1 cellular context compared by ENCODE assay signal in the genomic region with DNA sequence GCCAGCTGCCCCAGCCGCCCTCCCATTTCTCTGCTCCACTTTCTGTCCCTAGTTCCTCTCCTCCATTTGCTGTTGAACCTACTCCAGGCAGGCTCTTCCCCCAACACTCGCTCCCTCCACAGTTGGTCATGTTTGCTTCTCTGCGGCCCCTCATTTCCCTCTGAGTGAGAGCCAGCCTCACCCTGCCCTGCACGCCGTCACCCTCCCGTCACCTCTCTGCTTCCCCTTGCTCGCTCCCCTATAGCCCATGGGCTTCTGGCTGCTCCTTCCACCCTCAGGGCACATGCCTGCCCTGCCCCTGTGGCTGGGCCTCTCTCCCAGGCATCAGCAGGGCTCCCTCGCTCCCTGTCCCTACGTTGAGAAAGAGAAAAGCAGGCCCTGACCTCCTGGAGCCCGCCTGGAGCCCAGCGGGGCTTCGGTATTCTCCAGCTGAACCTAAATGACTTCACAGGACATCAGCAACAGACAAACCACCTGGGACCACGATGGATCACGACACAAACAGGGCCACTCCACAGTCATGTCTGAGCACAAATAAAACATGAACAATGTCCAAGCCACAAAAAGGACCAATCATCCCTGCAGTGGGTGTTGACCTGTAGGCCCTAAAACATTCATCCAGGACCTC.
TF ChIP-seq lines count a peak whose summit lies in the region.

No MANE protein-coding gene starts in this region.

TF ChIP-seq in GM23338, 12 proteins besides CTCF, POLR2A, EP300 and RAD21 (continued from another document):
- TF ChIP-seq ZNF114 (CRISPR knock-in tag; IDR thresholded peaks at IDR 0.05) (no peak), REST (IDR thresholded peaks at IDR 0.05; ENCODE audit: unreplicated experiment) (no peak), EZH2phosphoT487 (IDR thresholded peaks at IDR 0.05; ENCODE audit: unreplicated experiment) (no peak), STAT1 (IDR thresholded peaks at IDR 0.05; ENCODE audit: unreplicated experiment) (no peak), ZNF331 (CRISPR knock-in tag; IDR thresholded peaks at IDR 0.05; ENCODE audit: low read depth) (no peak), POLR2AphosphoS5 (IDR thresholded peaks at IDR 0.05; ENCODE audit: low read depth) (no peak), NANOG (IDR thresholded peaks at IDR 0.05; ENCODE audit: borderline replicate concordance) (no peak), JUNB (IDR thresholded peaks at IDR 0.05; ENCODE audit: unreplicated experiment) (no peak)
- TF ChIP-seq, protein P1, sequence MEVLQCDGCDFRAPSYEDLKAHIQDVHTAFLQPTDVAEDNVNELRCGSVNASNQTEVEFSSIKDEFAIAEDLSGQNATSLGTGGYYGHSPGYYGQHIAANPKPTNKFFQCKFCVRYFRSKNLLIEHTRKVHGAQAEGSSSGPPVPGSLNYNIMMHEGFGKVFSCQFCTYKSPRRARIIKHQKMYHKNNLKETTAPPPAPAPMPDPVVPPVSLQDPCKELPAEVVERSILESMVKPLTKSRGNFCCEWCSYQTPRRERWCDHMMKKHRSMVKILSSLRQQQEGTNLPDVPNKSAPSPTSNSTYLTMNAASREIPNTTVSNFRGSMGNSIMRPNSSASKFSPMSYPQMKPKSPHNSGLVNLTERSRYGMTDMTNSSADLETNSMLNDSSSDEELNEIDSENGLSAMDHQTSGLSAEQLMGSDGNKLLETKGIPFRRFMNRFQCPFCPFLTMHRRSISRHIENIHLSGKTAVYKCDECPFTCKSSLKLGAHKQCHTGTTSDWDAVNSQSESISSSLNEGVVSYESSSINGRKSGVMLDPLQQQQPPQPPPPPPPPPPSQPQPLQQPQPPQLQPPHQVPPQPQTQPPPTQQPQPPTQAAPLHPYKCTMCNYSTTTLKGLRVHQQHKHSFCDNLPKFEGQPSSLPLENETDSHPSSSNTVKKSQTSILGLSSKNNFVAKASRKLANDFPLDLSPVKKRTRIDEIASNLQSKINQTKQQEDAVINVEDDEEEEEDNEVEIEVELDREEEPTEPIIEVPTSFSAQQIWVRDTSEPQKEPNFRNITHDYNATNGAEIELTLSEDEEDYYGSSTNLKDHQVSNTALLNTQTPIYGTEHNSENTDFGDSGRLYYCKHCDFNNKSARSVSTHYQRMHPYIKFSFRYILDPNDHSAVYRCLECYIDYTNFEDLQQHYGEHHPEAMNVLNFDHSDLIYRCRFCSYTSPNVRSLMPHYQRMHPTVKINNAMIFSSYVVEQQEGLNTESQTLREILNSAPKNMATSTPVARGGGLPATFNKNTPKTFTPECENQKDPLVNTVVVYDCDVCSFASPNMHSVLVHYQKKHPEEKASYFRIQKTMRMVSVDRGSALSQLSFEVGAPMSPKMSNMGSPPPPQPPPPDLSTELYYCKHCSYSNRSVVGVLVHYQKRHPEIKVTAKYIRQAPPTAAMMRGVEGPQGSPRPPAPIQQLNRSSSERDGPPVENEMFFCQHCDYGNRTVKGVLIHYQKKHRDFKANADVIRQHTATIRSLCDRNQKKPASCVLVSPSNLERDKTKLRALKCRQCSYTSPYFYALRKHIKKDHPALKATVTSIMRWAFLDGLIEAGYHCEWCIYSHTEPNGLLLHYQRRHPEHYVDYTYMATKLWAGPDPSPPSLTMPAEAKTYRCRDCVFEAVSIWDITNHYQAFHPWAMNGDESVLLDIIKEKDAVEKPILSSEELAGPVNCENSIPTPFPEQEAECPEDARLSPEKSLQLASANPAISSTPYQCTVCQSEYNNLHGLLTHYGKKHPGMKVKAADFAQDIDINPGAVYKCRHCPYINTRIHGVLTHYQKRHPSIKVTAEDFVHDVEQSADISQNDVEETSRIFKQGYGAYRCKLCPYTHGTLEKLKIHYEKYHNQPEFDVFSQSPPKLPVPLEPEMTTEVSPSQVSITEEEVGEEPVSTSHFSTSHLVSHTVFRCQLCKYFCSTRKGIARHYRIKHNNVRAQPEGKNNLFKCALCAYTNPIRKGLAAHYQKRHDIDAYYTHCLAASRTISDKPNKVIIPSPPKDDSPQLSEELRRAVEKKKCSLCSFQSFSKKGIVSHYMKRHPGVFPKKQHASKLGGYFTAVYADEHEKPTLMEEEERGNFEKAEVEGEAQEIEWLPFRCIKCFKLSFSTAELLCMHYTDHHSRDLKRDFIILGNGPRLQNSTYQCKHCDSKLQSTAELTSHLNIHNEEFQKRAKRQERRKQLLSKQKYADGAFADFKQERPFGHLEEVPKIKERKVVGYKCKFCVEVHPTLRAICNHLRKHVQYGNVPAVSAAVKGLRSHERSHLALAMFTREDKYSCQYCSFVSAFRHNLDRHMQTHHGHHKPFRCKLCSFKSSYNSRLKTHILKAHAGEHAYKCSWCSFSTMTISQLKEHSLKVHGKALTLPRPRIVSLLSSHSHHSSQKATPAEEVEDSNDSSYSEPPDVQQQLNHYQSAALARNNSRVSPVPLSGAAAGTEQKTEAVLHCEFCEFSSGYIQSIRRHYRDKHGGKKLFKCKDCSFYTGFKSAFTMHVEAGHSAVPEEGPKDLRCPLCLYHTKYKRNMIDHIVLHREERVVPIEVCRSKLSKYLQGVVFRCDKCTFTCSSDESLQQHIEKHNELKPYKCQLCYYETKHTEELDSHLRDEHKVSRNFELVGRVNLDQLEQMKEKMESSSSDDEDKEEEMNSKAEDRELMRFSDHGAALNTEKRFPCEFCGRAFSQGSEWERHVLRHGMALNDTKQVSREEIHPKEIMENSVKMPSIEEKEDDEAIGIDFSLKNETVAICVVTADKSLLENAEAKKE (CRISPR knock-in tag; IDR thresholded peaks at IDR 0.05), result no peak
- TF ChIP-seq, protein P2, sequence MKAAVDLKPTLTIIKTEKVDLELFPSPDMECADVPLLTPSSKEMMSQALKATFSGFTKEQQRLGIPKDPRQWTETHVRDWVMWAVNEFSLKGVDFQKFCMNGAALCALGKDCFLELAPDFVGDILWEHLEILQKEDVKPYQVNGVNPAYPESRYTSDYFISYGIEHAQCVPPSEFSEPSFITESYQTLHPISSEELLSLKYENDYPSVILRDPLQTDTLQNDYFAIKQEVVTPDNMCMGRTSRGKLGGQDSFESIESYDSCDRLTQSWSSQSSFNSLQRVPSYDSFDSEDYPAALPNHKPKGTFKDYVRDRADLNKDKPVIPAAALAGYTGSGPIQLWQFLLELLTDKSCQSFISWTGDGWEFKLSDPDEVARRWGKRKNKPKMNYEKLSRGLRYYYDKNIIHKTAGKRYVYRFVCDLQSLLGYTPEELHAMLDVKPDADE (IDR thresholded peaks at IDR 0.05), result no peak
